Comparison of ENCODE assay signal across 6 cellular contexts in genomic region chr15:28847959-28848358, GRCh38. TPM values are rescaled to one million over a fixed set of nuclear protein-coding genes. Genes with fewer than 3 reads are reported as not detected.
"Had no signal": no experiment of that assay in that cellular context is flagged by ENCODE, and none has a peak within 500 bp of the region (broad histone marks: within the 10 kb centered on the region; RNA-seq: fewer than 3 reads in every experiment).

No MANE protein-coding gene starts in this region.

RNA-seq across cellular contexts. Expression of gene GOLGA6L7, which starts 0.5 kb away (rescaled TPM):
- total RNA-seq: M059J, OCI-LY7, PC-9, Right ventricle myocardium inferior, RPMI7951, SK-MEL-5 had no signal

RNA-seq across cellular contexts. Expression of gene APBA2, which starts 37.8 kb away (rescaled TPM):
- total RNA-seq: OCI-LY7, PC-9 had no signal
